In genomic region chr19:16025108-16026101, GRCh38 we compare ENCODE assay signal across 1 cellular context.
TF ChIP-seq lines count a peak whose summit lies in the region.

No MANE protein-coding gene starts in this region.

TF ChIP-seq in HepG2, 621 proteins besides CTCF, POLR2A, EP300 and RAD21 (continued from another document):
- TF ChIP-seq, protein P1, sequence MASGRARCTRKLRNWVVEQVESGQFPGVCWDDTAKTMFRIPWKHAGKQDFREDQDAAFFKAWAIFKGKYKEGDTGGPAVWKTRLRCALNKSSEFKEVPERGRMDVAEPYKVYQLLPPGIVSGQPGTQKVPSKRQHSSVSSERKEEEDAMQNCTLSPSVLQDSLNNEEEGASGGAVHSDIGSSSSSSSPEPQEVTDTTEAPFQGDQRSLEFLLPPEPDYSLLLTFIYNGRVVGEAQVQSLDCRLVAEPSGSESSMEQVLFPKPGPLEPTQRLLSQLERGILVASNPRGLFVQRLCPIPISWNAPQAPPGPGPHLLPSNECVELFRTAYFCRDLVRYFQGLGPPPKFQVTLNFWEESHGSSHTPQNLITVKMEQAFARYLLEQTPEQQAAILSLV (CRISPR knock-in tag; IDR thresholded peaks at IDR 0.05; ENCODE audit: borderline replicate concordance), result no peak
- no peak for TF ChIP-seq PBX3 (CRISPR knock-in tag; IDR thresholded peaks at IDR 0.05; ENCODE audit: borderline replicate concordance)
- TF ChIP-seq IRF2 (CRISPR knock-in tag; IDR thresholded peaks at IDR 0.05), result 0 out of 2 replicates have a peak, but pooled peaks have one; percentile 28
- TF ChIP-seq FOXM1 (CRISPR knock-in tag; IDR thresholded peaks at IDR 0.05), result no peak
- no peak for TF ChIP-seq THYN1 (CRISPR knock-in tag; IDR thresholded peaks at IDR 0.05; ENCODE audit: borderline replicate concordance, low read depth)
- 0 out of 2 replicates have a peak, but pooled peaks have one; percentile 16 for TF ChIP-seq SAP130 (CRISPR knock-in tag; IDR thresholded peaks at IDR 0.05; ENCODE audit: low read depth)
- TF ChIP-seq BCL6 (CRISPR knock-in tag; IDR thresholded peaks at IDR 0.05), result 0 out of 2 replicates have a peak, but pooled peaks have one; percentile 13
- TF ChIP-seq IKZF5 (CRISPR knock-in tag; IDR thresholded peaks at IDR 0.05), result 0 out of 2 replicates have a peak, but pooled peaks have one; percentile 24
- TF ChIP-seq CREM (IDR thresholded peaks at IDR 0.05), result no peak
- TF ChIP-seq CREM (CRISPR knock-in tag; IDR thresholded peaks at IDR 0.05), result no peak
- no peak for TF ChIP-seq ZNF333 (CRISPR knock-in tag; IDR thresholded peaks at IDR 0.05; ENCODE audit: borderline replicate concordance)
- TF ChIP-seq NR2F2 (IDR thresholded peaks at IDR 0.05; ENCODE audit: borderline replicate concordance, low read depth), result no peak
- TF ChIP-seq ZNF530 (CRISPR knock-in tag; IDR thresholded peaks at IDR 0.05; ENCODE audit: low read depth), result no peak
- TF ChIP-seq ZFY (CRISPR knock-in tag; IDR thresholded peaks at IDR 0.05), result no peak
- TF ChIP-seq MTA1 (CRISPR knock-in tag; IDR thresholded peaks at IDR 0.05; ENCODE audit: borderline replicate concordance), result no peak
- no peak for TF ChIP-seq ZFP41 (CRISPR knock-in tag; IDR thresholded peaks at IDR 0.05; ENCODE audit: borderline replicate concordance)
- no peak for TF ChIP-seq SNRNP70 (IDR thresholded peaks at IDR 0.05; ENCODE audit: low read depth, low read length)
TF ChIP-seq in HepG2: peak in this region for 23.
